26 cellular contexts compared by ENCODE assay signal in genomic region chr2:133553838-133554408, GRCh38. TPM values are rescaled to one million over a fixed set of nuclear protein-coding genes. Genes with fewer than 3 reads are reported as not detected.
"Had no signal": no experiment of that assay in that cellular context is flagged by ENCODE, and none has a peak within 500 bp of the region (broad histone marks: within the 10 kb centered on the region; RNA-seq: fewer than 3 reads in every experiment).

No MANE protein-coding gene starts in this region.

- H3K36me3 ChIP-seq: neutrophil, pancreas, prostate gland, right lobe of liver, sigmoid colon, stomach, thoracic aorta, thyroid gland, tibial nerve, upper lobe of left lung, vagina had no signal

- ATAC-seq: naive thymus-derived CD8-positive, alpha-beta T cell; natural killer cell treated with Interleukin-12 subunit alpha and Interleukin-12 subunit beta and Interleukin-15 and Interleukin-18, amount 100 ng/mL, for 72 hours; pancreas; right cardiac atrium; right lobe of liver; stimulated activated effector memory CD8-positive, alpha-beta T cell treated with anti-CD3 and anti-CD28 coated beads, Interleukin-12 subunit alpha, Interleukin-12 subunit beta, amount 100 ng/mL, for 72 hours; stimulated activated naive B cell treated with anti-CD40 and anti-IgM and Interleukin-4, amounts not matched to agents 10 μg/mL and 1 μg/mL and 100 μg/mL, for 72 hours had no signal

- H3K4me3 ChIP-seq: pancreas, prostate gland, right lobe of liver, sigmoid colon, stomach, thoracic aorta, thyroid gland, tibial nerve, upper lobe of left lung, vagina had no signal

- FAIRE-seq: pancreas, small intestine, urothelium cell line had no signal

- DNase-seq: naive thymus-derived CD8-positive, alpha-beta T cell; nephron progenitor cell; nucleus accumbens; pancreas; retina; right cardiac atrium; right lobe of liver; sigmoid colon; small intestine; stimulated activated CD4-positive, alpha-beta T cell treated with anti-CD3 and anti-CD28 coated beads, Interleukin-15, amount 100 ng/mL, for 24 hours; stimulated activated CD4-positive, alpha-beta T cell treated with anti-CD3 and anti-CD28 coated beads, Interleukin-2, amount 100 ng/mL, for 24 hours; stimulated activated CD4-positive, alpha-beta T cell treated with anti-CD3 and anti-CD28 coated beads, Interleukin-2, amount 100 ng/mL, for 48 hours; stimulated activated CD4-positive, alpha-beta T cell treated with anti-CD3 and anti-CD28 coated beads, Interleukin-4, amount 100 ng/mL, for 24 hours; stimulated activated naive B cell treated with anti-CD40 and anti-IgM and Interleukin-4, amounts not matched to agents 10 μg/mL and 1 μg/mL and 100 μg/mL, for 72 hours; stimulated activated naive CD4-positive, alpha-beta T cell treated with Interleukin-2 at 50 U/mL for 16 hours; stomach; thyroid gland; upper lobe of left lung had no signal

- H3K4me1 ChIP-seq: pancreas, prostate gland, right lobe of liver, sigmoid colon, stomach, thyroid gland, upper lobe of left lung, vagina had no signal

- H3K9me3 ChIP-seq: neutrophil, pancreas, prostate gland, right lobe of liver, sigmoid colon, stomach, thoracic aorta, thyroid gland, tibial nerve, upper lobe of left lung, vagina had no signal

- H3K27ac ChIP-seq: neutrophil, pancreas, prostate gland, right lobe of liver, sigmoid colon, stomach, thoracic aorta, thyroid gland, upper lobe of left lung, vagina had no signal

- H3K27me3 ChIP-seq: neutrophil, pancreas, right lobe of liver, sigmoid colon, stomach, thyroid gland, tibial nerve, upper lobe of left lung, vagina had no signal

RNA-seq across cellular contexts. Expression of gene NCKAP5, which starts 14.3 kb away (rescaled TPM):
- total RNA-seq: naive thymus-derived CD8-positive, alpha-beta T cell; natural killer cell treated with Interleukin-12 subunit alpha and Interleukin-12 subunit beta and Interleukin-15 and Interleukin-18, amount 100 ng/mL, for 72 hours had no signal
- polyA plus RNA-seq: naive thymus-derived CD8-positive, alpha-beta T cell had no signal
